ENCODE assay signal across 11 cellular contexts in the genomic region with DNA sequence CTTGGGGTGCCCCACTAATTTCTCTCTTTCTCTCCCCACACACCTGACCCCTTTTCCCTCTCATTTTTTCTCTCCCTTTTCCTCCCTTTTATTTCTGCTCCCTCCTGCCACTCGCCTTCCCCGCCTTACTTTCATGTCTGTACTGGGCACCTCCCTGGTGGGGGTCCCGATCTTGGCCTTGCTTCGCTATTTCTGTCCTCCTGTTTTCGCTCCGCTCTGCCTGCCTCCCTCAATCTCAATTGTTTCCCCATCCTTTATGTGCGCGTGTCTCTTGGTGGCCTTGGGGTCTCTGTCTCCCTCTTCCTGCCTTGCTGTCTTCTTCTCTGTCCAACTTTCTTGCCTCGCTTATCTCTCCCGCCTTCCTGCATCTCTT. TPM values are rescaled to one million over a fixed set of nuclear protein-coding genes. Genes with fewer than 3 reads are reported as not detected.
DNase-seq lines count a peak whose midpoint lies in the region; ATAC-seq and TF ChIP-seq lines count a peak whose summit lies in the region.
"Had no signal": no experiment of that assay in that cellular context is flagged by ENCODE, and none has a peak within 500 bp of the region (broad histone marks: within the 10 kb centered on the region; RNA-seq: fewer than 3 reads in every experiment).

No MANE protein-coding gene starts in this region.

- H3K9me3 ChIP-seq in left ventricle myocardium inferior (replicated peaks) (no peaks in the 10 kb centered on the region), right cardiac atrium (ENCODE audit: control insufficient read depth, low read length) (no peaks in the 10 kb centered on the region), suprapubic skin (no peaks in the 10 kb centered on the region)
- H3K9me3 ChIP-seq: Peyer's patch had no signal

- no peaks in the 10 kb centered on the region for H3K36me3 Mint-ChIP-seq in activated CD4-positive, alpha-beta memory T cell treated with anti-CD3 and anti-CD28 coated beads for 36 hours

- peaks cover 34% of the 10 kb centered on the region for H3K4me1 Mint-ChIP-seq in activated CD4-positive, alpha-beta memory T cell treated with anti-CD3 and anti-CD28 coated beads for 36 hours (ENCODE audit: low read depth)

- intact Hi-C loops in left ventricle myocardium inferior (cut with micrococcal nuclease) (no loop called here), right cardiac atrium (cut with DNase I) (no loop called here)
- intact Hi-C loops in activated CD4-positive, alpha-beta memory T cell treated with anti-CD3 and anti-CD28 coated beads for 36 hours (cut with micrococcal nuclease): loop anchor here (5.0 kb wide), 1 partner anchor 65 kb away; no protein-coding TSS in a partner anchor

- peaks cover 31% of the 10 kb centered on the region for H3K4me1 ChIP-seq in left ventricle myocardium inferior
- H3K4me1 ChIP-seq in right cardiac atrium (ENCODE audit: control insufficient read depth, insufficient read depth, low read length): no peaks in the 10 kb centered on the region
- peaks cover 59% of the 10 kb centered on the region for H3K4me1 ChIP-seq in suprapubic skin

- peaks cover 34% of the 10 kb centered on the region for H3K27me3 Mint-ChIP-seq in activated CD4-positive, alpha-beta memory T cell treated with anti-CD3 and anti-CD28 coated beads for 36 hours

- peaks cover 60% of the 10 kb centered on the region for H3K27me3 ChIP-seq in left ventricle myocardium inferior (ENCODE audit: low read depth)
- H3K27me3 ChIP-seq in right cardiac atrium (ENCODE audit: control insufficient read depth, insufficient read depth): no peaks in the 10 kb centered on the region
- H3K27me3 ChIP-seq in suprapubic skin: peaks cover 48% of the 10 kb centered on the region

- H3K4me3 ChIP-seq in left ventricle myocardium inferior: peak overlapping the region; percentile 57
- no peak overlapping the region for H3K4me3 ChIP-seq in right cardiac atrium (ENCODE audit: low read length)
- peak overlapping the region; percentile 72 for H3K4me3 ChIP-seq in fibroblast of the aortic adventitia (ENCODE audit: low read depth, low read length)
- H3K4me3 ChIP-seq in suprapubic skin: peak overlapping the region; percentile 55
- H3K4me3 ChIP-seq in coronary artery: no peak overlapping the region

- no peak overlapping the region for H3K27ac ChIP-seq in left ventricle myocardium inferior (replicated peaks)
- no peak overlapping the region for H3K27ac ChIP-seq in right cardiac atrium (ENCODE audit: low read length)
- H3K27ac ChIP-seq in suprapubic skin: no peak overlapping the region
- no peak overlapping the region for H3K27ac ChIP-seq in coronary artery
- H3K27ac ChIP-seq: Peyer's patch had no signal

- TF ChIP-seq EP300 in suprapubic skin (IDR thresholded peaks at IDR 0.05): no peak

- CTCF ChIA-PET in activated CD4-positive, alpha-beta memory T cell treated with anti-CD3 and anti-CD28 coated beads for 36 hours (lab: Charles Lee): no interaction called here

- H3K4me3 Mint-ChIP-seq in activated CD4-positive, alpha-beta memory T cell treated with anti-CD3 and anti-CD28 coated beads for 36 hours: peak overlapping the region; percentile 76

- 42% methylated on average over 10 of the region's 10 CpGs for WGBS in right cardiac atrium
- 61% methylated on average over 10 of the region's 10 CpGs for WGBS in suprapubic skin

- DNase-seq in left ventricle myocardium inferior (no peak), right cardiac atrium (no peak), fibroblast of the aortic adventitia (ENCODE audit: low read depth) (no peak), suprapubic skin (ENCODE audit: low spot score in 2 of 2) (peak in 1 of 2 donors; percentile 71), NCI-H510A (lab: John Stamatoyannopoulos, UW) (no peak), coronary artery (ENCODE audit: low spot score) (no peak), NCI-H345 (lab: John Stamatoyannopoulos, UW) (no peak)
- DNase-seq in activated CD4-positive, alpha-beta memory T cell treated with anti-CD3 and anti-CD28 coated beads for 36 hours: no peak
- DNase-seq: caudate nucleus, Peyer's patch had no signal

- peaks cover 2% of the 10 kb centered on the region for H3K9me3 Mint-ChIP-seq in activated CD4-positive, alpha-beta memory T cell treated with anti-CD3 and anti-CD28 coated beads for 36 hours

- H3K27ac Mint-ChIP-seq in activated CD4-positive, alpha-beta memory T cell treated with anti-CD3 and anti-CD28 coated beads for 36 hours: no peak overlapping the region

- H3K36me3 ChIP-seq in left ventricle myocardium inferior (no peaks in the 10 kb centered on the region), suprapubic skin (no peaks in the 10 kb centered on the region)
- H3K36me3 ChIP-seq: Peyer's patch had no signal

- no peak for TF ChIP-seq POLR2A in suprapubic skin (IDR thresholded peaks at IDR 0.05)

- TF ChIP-seq CTCF in left ventricle myocardium inferior (IDR thresholded peaks at IDR 0.05; ENCODE audit: borderline replicate concordance) (no peak), fibroblast of the aortic adventitia (IDR thresholded peaks at IDR 0.05; ENCODE audit: insufficient read depth, low read length) (no peak), suprapubic skin (IDR thresholded peaks at IDR 0.05) (no peak), coronary artery (IDR thresholded peaks at IDR 0.05) (no peak)

- POLR2A ChIA-PET in activated CD4-positive, alpha-beta memory T cell treated with anti-CD3 and anti-CD28 coated beads for 36 hours (lab: Charles Lee): no interaction called here

- no peak for ATAC-seq in right cardiac atrium

RNA-seq across cellular contexts. Expression of a gene that starts 3.8 kb away (rescaled TPM):
- 0.30 TPM for total RNA-seq in left ventricle myocardium inferior
- under 1 TPM; 0.31 to 0.45 (median 0.41) TPM for total RNA-seq in right cardiac atrium
- polyA plus RNA-seq in right cardiac atrium: 0.18 TPM
- total RNA-seq in activated CD4-positive, alpha-beta memory T cell treated with anti-CD3 and anti-CD28 coated beads for 36 hours: under 1 TPM; 0.07 TPM
- 1.2 and 2.2 TPM in 2 replicates for total RNA-seq in fibroblast of the aortic adventitia (ENCODE audit: low replicate concordance)
- 1 to 10 TPM in 2 of 4 donors, under 1 TPM in 2; 0.38 to 1.4 (median 0.94) TPM for total RNA-seq in suprapubic skin

RNA-seq across cellular contexts. Expression of a gene that starts 5.9 kb away (rescaled TPM):
- total RNA-seq in left ventricle myocardium inferior: 68.4 TPM
- total RNA-seq in right cardiac atrium: 100 to 1,000 TPM in 1 of 4 donors, 10 to 100 TPM in 3; 82.3 to 101 (median 90.1) TPM
- polyA plus RNA-seq in right cardiac atrium: 82.4 TPM
- total RNA-seq in activated CD4-positive, alpha-beta memory T cell treated with anti-CD3 and anti-CD28 coated beads for 36 hours: 10 to 100 TPM; 82.9 to 88.1 TPM
- total RNA-seq in fibroblast of the aortic adventitia (ENCODE audit: low replicate concordance): 23.7 and 140 TPM in 2 replicates
- total RNA-seq in suprapubic skin: 10 to 100 TPM; 77.3 to 94.1 (median 87.7) TPM

RNA-seq across cellular contexts. Expression of a gene that starts 33.1 kb away (rescaled TPM):
- total RNA-seq in left ventricle myocardium inferior (not detected), right cardiac atrium (not detected), fibroblast of the aortic adventitia (ENCODE audit: low replicate concordance) (not detected in 2 replicates), suprapubic skin (not detected)
- polyA plus RNA-seq in right cardiac atrium: not detected
- total RNA-seq in activated CD4-positive, alpha-beta memory T cell treated with anti-CD3 and anti-CD28 coated beads for 36 hours: under 1 TPM in 1 of 2 experiments, not detected in 1; 0.21 TPM
- total RNA-seq: myocyte, Peyer's patch had no signal

RNA-seq across cellular contexts. Expression of a gene that starts 33.5 kb away (rescaled TPM):
- total RNA-seq in left ventricle myocardium inferior: 108 TPM
- 10 to 100 TPM; 35.0 to 56.7 (median 47.5) TPM for total RNA-seq in right cardiac atrium
- 35.0 TPM for polyA plus RNA-seq in right cardiac atrium
- 10 to 100 TPM; 17.1 to 17.9 TPM for total RNA-seq in activated CD4-positive, alpha-beta memory T cell treated with anti-CD3 and anti-CD28 coated beads for 36 hours
- total RNA-seq in fibroblast of the aortic adventitia (ENCODE audit: low replicate concordance): 2.2 and 5.0 TPM in 2 replicates
- 10 to 100 TPM in 2 of 4 donors, 1 to 10 TPM in 2; 7.8 to 14.7 (median 9.3) TPM for total RNA-seq in suprapubic skin

RNA-seq across cellular contexts. Expression of a gene that starts 48.5 kb away (rescaled TPM):
- 17.0 TPM for total RNA-seq in left ventricle myocardium inferior
- total RNA-seq in right cardiac atrium: 10 to 100 TPM; 16.0 to 20.4 (median 17.3) TPM
- 7.2 TPM for polyA plus RNA-seq in right cardiac atrium
- 10 to 100 TPM; 38.8 to 45.3 TPM for total RNA-seq in activated CD4-positive, alpha-beta memory T cell treated with anti-CD3 and anti-CD28 coated beads for 36 hours
- total RNA-seq in fibroblast of the aortic adventitia (ENCODE audit: low replicate concordance): 34.1 and 34.6 TPM in 2 replicates
- total RNA-seq in suprapubic skin: 10 to 100 TPM; 24.5 to 53.4 (median 40.1) TPM

Comparison
In these comparisons a context has a peak if more than half of its experiments do, and no peak if none do; other contexts are left out.
1. H3K4me3 ChIP-seq: peak in left ventricle myocardium inferior (single experiment), fibroblast of the aortic adventitia (single experiment) and suprapubic skin (single experiment); none in right cardiac atrium (single experiment) and coronary artery (single experiment).